In genomic region chr2:42196403-42197267, GRCh38 we compare ENCODE assay signal across 8 cellular contexts. TPM values are rescaled to one million over a fixed set of nuclear protein-coding genes. Genes with fewer than 3 reads are reported as not detected.
DNase-seq lines count a peak whose midpoint lies in the region; ATAC-seq, FAIRE-seq and TF ChIP-seq lines count a peak whose summit lies in the region.

No MANE protein-coding gene starts in this region.

- TF ChIP-seq POLR2A in H1 (IDR thresholded peaks at IDR 0.05; ENCODE audit: control extremely low read depth in 1 of 2, low read depth in 2 of 2, low read length in 2 of 2) = no peak

- H4K5ac ChIP-seq in H1 (ENCODE audit: insufficient read length, low read depth, low read length) = no peak overlapping the region

- no peak overlapping the region for H2BK20ac ChIP-seq in H1 (ENCODE audit: low read length)

- CTCF ChIA-PET in H1 (lab: Charles Lee; ENCODE audit: partially characterized antibody) = interaction anchor here (0.6 to 4.4 kb wide), 27 partner anchors 8 to 346 kb away, joined by 3 to 25 read pairs (median 4); no protein-coding TSS in a partner anchor

- H3K9me3 ChIP-seq in H1 (ENCODE audit: insufficient read depth in 2 of 2, low read depth in 1 of 2, low read length in 1 of 2) = no peaks in the 10 kb centered on the region
- no peaks in the 10 kb centered on the region for H3K9me3 ChIP-seq in mucosa of descending colon

- no peak overlapping the region for H2BK12ac ChIP-seq in H1 (ENCODE audit: low read depth, low read length)

- H3K4me2 ChIP-seq in H1 (ENCODE audit: insufficient read depth in 1 of 2, low read depth in 2 of 2, low read length in 2 of 2) = 0 out of 4 replicates have a peak overlapping the region, but pooled peaks of 1 of the 2 experiments have one; percentile 0

- H3K9ac ChIP-seq in H1 (replicated peaks in 1 of 4; ENCODE audit: extremely low read depth in 1 of 4, low read depth in 3 of 4, low read length in 3 of 4) = no peak overlapping the region

- H4K20me1 ChIP-seq in H1 (replicated peaks in 1 of 2; ENCODE audit: control insufficient read depth in 1 of 2, insufficient read depth in 2 of 2, low read length in 2 of 2) = peaks cover 4 to 7% of the 10 kb centered on the region in 2 experiments

- TF ChIP-seq RAD21 in Ishikawa (IDR thresholded peaks at IDR 0.05; ENCODE audit: low read depth) (peak; percentile 64), H1 (IDR thresholded peaks at IDR 0.05 in 1 of 2, conservative IDR thresholded peaks at IDR 0.05 in 1 of 2; ENCODE audit: low read depth in 2 of 2, low read length in 2 of 2) (peak; percentile 75 to 77)

- no peak overlapping the region for H2AFZ ChIP-seq in H1 (ENCODE audit: low read length)

- H3K14ac ChIP-seq in H1 (ENCODE audit: insufficient read length) = no peak overlapping the region

- H2BK120ac ChIP-seq in H1 (replicated peaks; ENCODE audit: low read depth, low read length) = no peak overlapping the region

- H2AK5ac ChIP-seq in H1 (ENCODE audit: low read depth, low read length) = no peak overlapping the region

- H2BK15ac ChIP-seq in H1 (ENCODE audit: low read length) = no peak overlapping the region

- no peaks in the 10 kb centered on the region; the same call in 1 of the 2 replicates for H3K79me1 ChIP-seq in H1 (ENCODE audit: low read depth, low read length)

- no peaks in the 10 kb centered on the region for H3K27me3 ChIP-seq in H1 (replicated peaks in 1 of 4; ENCODE audit: control insufficient read depth in 3 of 4, extremely low read depth in 1 of 4, insufficient read depth in 3 of 4, low read length in 3 of 4)

- H3K4me1 ChIP-seq in H1 (replicated peaks in 1 of 4; ENCODE audit: control insufficient read depth in 3 of 4, insufficient read depth in 4 of 4, low read length in 3 of 4) (peaks cover 0 to 7% (median 2%) of the 10 kb centered on the region in 4 experiments; a peak in 2 of 7 replicates), mucosa of descending colon (ENCODE audit: low read depth) (peaks cover 42% of the 10 kb centered on the region)

- H3K18ac ChIP-seq in H1 (ENCODE audit: extremely low read depth, low read length) = no peak overlapping the region

- ATAC-seq in mucosa of descending colon (peak; percentile 81), GM21390 (IDR thresholded peaks at IDR 0.05; ENCODE audit: unreplicated experiment) (no peak)

- H3K4ac ChIP-seq in H1 (replicated peaks; ENCODE audit: insufficient read length, low read depth, low read length) = no peak overlapping the region

- no peak overlapping the region for H4K8ac ChIP-seq in H1 (ENCODE audit: extremely low read depth, insufficient read depth, low read length)

- no peak overlapping the region for H3K23ac ChIP-seq in H1 (ENCODE audit: insufficient read length)

- H3K79me2 ChIP-seq in H1 (ENCODE audit: control insufficient read depth in 1 of 2, insufficient read depth in 2 of 2, low read length in 2 of 2) = peaks cover 8 to 89% of the 10 kb centered on the region in 2 experiments

- H3K23me2 ChIP-seq in H1 (ENCODE audit: low read depth, low read length) = no peaks in the 10 kb centered on the region

- TF ChIP-seq CTCF in H1 (IDR thresholded peaks at IDR 0.05; ENCODE audit: control extremely low read depth in 1 of 3, insufficient read depth in 1 of 3, low read depth in 1 of 3, low read length in 3 of 3) (peak in 2 of 3 experiments; percentile 68 to 97; a peak in 3 of 4 replicates), mucosa of descending colon (IDR thresholded peaks at IDR 0.05) (no peak)

- H4K91ac ChIP-seq in H1 (replicated peaks; ENCODE audit: insufficient read length, low read length) = no peak overlapping the region

- H3K27ac ChIP-seq in H1 (ENCODE audit: low read depth, low read length) = no peak overlapping the region

- no peak overlapping the region for H3K56ac ChIP-seq in H1 (replicated peaks; ENCODE audit: insufficient read length, low read depth, low read length)

- intact Hi-C loops in mucosa of descending colon (cut with DNase I, micrococcal nuclease) = loop anchor here in 1 of 2 donors (10.0 kb wide), 1 partner anchor 48 kb away; no protein-coding TSS in a partner anchor

- POLR2A ChIA-PET in H1 (lab: Charles Lee; ENCODE audit: partially characterized antibody) = no interaction called here

- TF ChIP-seq EP300 in Ishikawa (IDR thresholded peaks at IDR 0.05; ENCODE audit: borderline replicate concordance) (no peak), H1 (IDR thresholded peaks at IDR 0.05; ENCODE audit: borderline replicate concordance in 1 of 2, low read depth in 2 of 2, low read length in 2 of 2) (no peak)

- FAIRE-seq in H1 (lab: Jason Lieb, UNC) = peak; percentile 85

- H2BK5ac ChIP-seq in H1 (ENCODE audit: low read depth, low read length) = no peak overlapping the region

- H3K4me3 ChIP-seq in H1 (ENCODE audit: extremely low read depth in 1 of 4, insufficient read depth in 2 of 4, low read depth in 3 of 4, low read length in 4 of 4) = no peak overlapping the region
- no peak overlapping the region for H3K4me3 ChIP-seq in mucosa of descending colon

- H3K36me3 ChIP-seq in H1 (ENCODE audit: control insufficient read depth in 2 of 4, insufficient read depth in 4 of 4, low read length in 3 of 4) = no peaks in the 10 kb centered on the region
- H3K36me3 ChIP-seq in mucosa of descending colon (ENCODE audit: low read depth) = no peaks in the 10 kb centered on the region

- 77% methylated on average over 9 of the region's 9 CpGs; no CpG with 5 or more reads in 1 of the 2 experiments for WGBS in H1 (ENCODE audit: extremely low coverage in 1 of 2, insufficient coverage in 1 of 2, insufficient read length in 1 of 2, insufficient replicate concordance in 2 of 2, low coverage in 1 of 2, low lambda C conversion rate in 2 of 2, missing lambda C conversion rate in 1 of 2), 2 experiments

- peak; percentile 44 for DNase-seq in AG08395 (ENCODE audit: low spot score)
- DNase-seq in GM03348 (ENCODE audit: low spot score) = peak; percentile 38
- peak in 4 of 5 donors; percentile 10 to 46 (median 32) for DNase-seq in T-helper 1 cell
- DNase-seq in H1 (ENCODE audit: low read depth in 1 of 2, low spot score in 2 of 2) = peak in 1 of 2 experiments; percentile 9
- DNase-seq in mucosa of descending colon = peak in 1 of 3 donors; percentile 74
- DNase-seq in GM19238 (ENCODE audit: insufficient read length, low spot score) = no peak

TF ChIP-seq in Ishikawa, 13 proteins besides CTCF, POLR2A, EP300 and RAD21 (continues in another document):
- no peak for TF ChIP-seq ZBTB7A (IDR thresholded peaks at IDR 0.05; ENCODE audit: low read depth)
- no peak for TF ChIP-seq NFIC (IDR thresholded peaks at IDR 0.05)

TF ChIP-seq in H1, 55 proteins besides CTCF, POLR2A, EP300 and RAD21:
- TF ChIP-seq TAF7 (optimal IDR thresholded peaks at IDR 0.05; ENCODE audit: borderline replicate concordance, low read depth, low read length) = no peak
- 0 out of 2 replicates have a peak, but pooled peaks have one; percentile 24 for TF ChIP-seq POU5F1 (IDR thresholded peaks at IDR 0.05; ENCODE audit: low read depth, low read length)
- TF ChIP-seq ASH2L (IDR thresholded peaks at IDR 0.05; ENCODE audit: low read length) = peak; percentile 13
TF ChIP-seq in H1: peak in this region for 2.

RNA-seq across cellular contexts. Expression of gene EML4, which starts 27.5 kb away (rescaled TPM):
- 99.4 and 104 TPM in 2 replicates for total RNA-seq in H1 (2021; fragmentation: NEBNext Ultra II Directional; extraction: Animal tissue kit (Norgen Biotek cat#: 25700))
- 32.5 and 50.1 TPM in 2 replicates for polyA plus RNA-seq in H1 (2011; rRNA removed)
- 57.1 TPM for polyA plus RNA-seq in H1 (2011; cell fraction: cytosol; rRNA removed)
- 40.2 TPM for polyA plus RNA-seq in H1 (2011; cell fraction: nucleus; rRNA removed)
- polyA plus RNA-seq in H1 (2012, experiment 1 of 2) = 45.0 to 64.5 TPM (median 52.5 TPM) in 4 replicates
- 3.5 TPM for polyA plus RNA-seq in H1 (2012, experiment 2 of 2)
- 57.5 TPM for polyA plus RNA-seq in H1 (2013, experiment 1 of 2)
- 54.2 TPM for polyA plus RNA-seq in H1 (2013, experiment 2 of 2)
- 111 and 154 TPM in 2 replicates for polyA minus RNA-seq in H1 (2011; rRNA and poly(A)+ RNA removed)
- polyA minus RNA-seq in H1 (2011; cell fraction: cytosol; rRNA and poly(A)+ RNA removed) = 50.1 TPM
- polyA minus RNA-seq in H1 (2011; cell fraction: nucleus; rRNA and poly(A)+ RNA removed) = 101 TPM
- 10 to 100 TPM; 47.9 to 88.3 (median 66.3) TPM for total RNA-seq in mucosa of descending colon
